ENCODE assay signal across 8 cellular contexts in genomic region chr17:57739402-57740224, GRCh38. TPM values are rescaled to one million over a fixed set of nuclear protein-coding genes. Genes with fewer than 3 reads are reported as not detected.
DNase-seq lines count a peak whose midpoint lies in the region; ATAC-seq and TF ChIP-seq lines count a peak whose summit lies in the region.

No MANE protein-coding gene starts in this region.

- ATAC-seq in GM21786 (IDR thresholded peaks at IDR 0.05; ENCODE audit: unreplicated experiment) (no peak), HG03097 (IDR thresholded peaks at IDR 0.05; ENCODE audit: low FRiP score, unreplicated experiment) (no peak), HG03460 (IDR thresholded peaks at IDR 0.05; ENCODE audit: unreplicated experiment) (no peak)

- WGBS in testis, 2 donors = 90 to 100% methylated on average over 1 of the region's 1 CpG

- intact Hi-C loops in testis (cut with DNase I; ENCODE audit: low total_unique reads) = loop anchor here (10.0 kb wide), 1 partner anchor 145 kb away; no protein-coding TSS in a partner anchor

- H3K27ac ChIP-seq in HEK293 (ENCODE audit: extremely low read depth, low read depth, low read length) = no peak overlapping the region
- H3K27ac ChIP-seq in OCI-LY3 (ENCODE audit: low read length) = no peak overlapping the region
- no peak overlapping the region for H3K27ac ChIP-seq in testis

- TF ChIP-seq CTCF in HEK293 (tag by site-specific recombination; IDR thresholded peaks at IDR 0.05) = 0 out of 2 replicates have a peak, but pooled peaks have one; percentile 31
- TF ChIP-seq CTCF in OCI-LY3 (IDR thresholded peaks at IDR 0.05; ENCODE audit: low read depth, low read length) = peak; percentile 84
- peak; percentile 31 for TF ChIP-seq CTCF in fibroblast of mammary gland (conservative IDR thresholded peaks at IDR 0.05; ENCODE audit: control insufficient read depth, insufficient read depth, low read depth, low read length)
- TF ChIP-seq CTCF in testis (IDR thresholded peaks at IDR 0.05) = peak in 2 of 3 experiments; percentile 4 to 19

- no peak overlapping the region for H3K9ac ChIP-seq in OCI-LY3 (ENCODE audit: low read length)

- POLR2A ChIA-PET in HEK293 (lab: Yijun Ruan, JAX) = no interaction called here

- H3K4me2 ChIP-seq in OCI-LY3 (ENCODE audit: low read length) = no peak overlapping the region

- H3K36me3 ChIP-seq in HEK293 (ENCODE audit: control insufficient read depth in 2 of 2, insufficient read depth in 1 of 2, low read length in 2 of 2) (no peaks in the 10 kb centered on the region), OCI-LY3 (replicated peaks; ENCODE audit: low read depth, low read length) (no peaks in the 10 kb centered on the region), testis (ENCODE audit: low read depth, missing control alignments) (no peaks in the 10 kb centered on the region)

- CTCF ChIA-PET in HEK293 (lab: Yijun Ruan, JAX) = interaction anchor here (0.6 to 4.8 kb wide), 34 partner anchors 9 to 777 kb away, joined by 3 to 38 read pairs (median 4); no protein-coding TSS in a partner anchor

- H3K4me3 ChIP-seq in HEK293 (ENCODE audit: low read depth, low read length) (no peak overlapping the region), OCI-LY3 (ENCODE audit: low read length) (no peak overlapping the region), fibroblast of mammary gland (ENCODE audit: control insufficient read depth, low read depth, low read length) (no peak overlapping the region), testis (no peak overlapping the region)

- 0 out of 2 replicates have a peak overlapping the region, but pooled peaks have one; percentile 31 for H2AFZ ChIP-seq in OCI-LY3 (ENCODE audit: low read depth, low read length)

- H3K9me3 ChIP-seq in HEK293 (ENCODE audit: control insufficient read depth, insufficient read depth, low read depth, low read length) (no peaks in the 10 kb centered on the region), OCI-LY3 (ENCODE audit: insufficient read depth, low read length) (no peaks in the 10 kb centered on the region), testis (no peaks in the 10 kb centered on the region)

- DNase-seq in DMS53 treated with DMSO at 0.1 percent for 48 hours (lab: John Stamatoyannopoulos, UW; ENCODE audit: unreplicated experiment) (peak; percentile 1), fibroblast of mammary gland (ENCODE audit: low read depth) (peak; percentile 22), testis (no peak)

- no peaks in the 10 kb centered on the region for H4K20me1 ChIP-seq in OCI-LY3 (ENCODE audit: insufficient read depth, low read length)

- H3K27me3 ChIP-seq in OCI-LY3 (ENCODE audit: low read depth, low read length) (peaks cover 10% of the 10 kb centered on the region), testis (no peaks in the 10 kb centered on the region)

- no peaks in the 10 kb centered on the region for H3K4me1 ChIP-seq in HEK293 (ENCODE audit: control insufficient read depth, insufficient read depth, low read length)
- H3K4me1 ChIP-seq in OCI-LY3 (ENCODE audit: low read length) = peaks cover 31% of the 10 kb centered on the region
- no peaks in the 10 kb centered on the region for H3K4me1 ChIP-seq in testis

- H3K79me2 ChIP-seq in OCI-LY3 (ENCODE audit: low read length) = no peaks in the 10 kb centered on the region

- no peak for TF ChIP-seq POLR2A in testis (IDR thresholded peaks at IDR 0.05)

TF ChIP-seq in HEK293, 187 proteins besides CTCF, POLR2A, EP300 and RAD21:
- no peak for TF ChIP-seq RBAK (tag by site-specific recombination; IDR thresholded peaks at IDR 0.05)
- TF ChIP-seq AEBP2 (tag by site-specific recombination; IDR thresholded peaks at IDR 0.05; ENCODE audit: borderline replicate concordance) = no peak
- TF ChIP-seq KLF1 (tag by site-specific recombination; IDR thresholded peaks at IDR 0.05) = peak; percentile 16; the same call in 1 of the 2 replicates
- peak; percentile 39; the same call in 1 of the 2 replicates for TF ChIP-seq KLF9 (tag by site-specific recombination; IDR thresholded peaks at IDR 0.05; ENCODE audit: low read depth)
- TF ChIP-seq PRDM1 (tag by site-specific recombination; IDR thresholded peaks at IDR 0.05) = no peak
- no peak for TF ChIP-seq PRDM2 (tag by site-specific recombination; IDR thresholded peaks at IDR 0.05; ENCODE audit: borderline replicate concordance)
- TF ChIP-seq ZNF654 (tag by site-specific recombination; IDR thresholded peaks at IDR 0.05; ENCODE audit: low read depth) = peak; percentile 44

RNA-seq across cellular contexts. Expression of gene CCDC182, which starts 5.5 kb away (rescaled TPM):
- 10 to 100 TPM; 12.5 to 25.8 TPM for total RNA-seq in testis
- polyA plus RNA-seq in testis (ENCODE audit: insufficient read depth, low read depth, low replicate concordance) = 33.2 TPM

Comparison
In these comparisons a context has a peak if more than half of its experiments do, and no peak if none do; other contexts are left out.
1. CTCF ChIP-seq: peak in every context shown above with its lines; median percentile 84 in OCI-LY3; 31 in HEK293; 31 in fibroblast of mammary gland; 12 in testis.